Comparison of ENCODE assay signal across 10 cellular contexts in the genomic region with DNA sequence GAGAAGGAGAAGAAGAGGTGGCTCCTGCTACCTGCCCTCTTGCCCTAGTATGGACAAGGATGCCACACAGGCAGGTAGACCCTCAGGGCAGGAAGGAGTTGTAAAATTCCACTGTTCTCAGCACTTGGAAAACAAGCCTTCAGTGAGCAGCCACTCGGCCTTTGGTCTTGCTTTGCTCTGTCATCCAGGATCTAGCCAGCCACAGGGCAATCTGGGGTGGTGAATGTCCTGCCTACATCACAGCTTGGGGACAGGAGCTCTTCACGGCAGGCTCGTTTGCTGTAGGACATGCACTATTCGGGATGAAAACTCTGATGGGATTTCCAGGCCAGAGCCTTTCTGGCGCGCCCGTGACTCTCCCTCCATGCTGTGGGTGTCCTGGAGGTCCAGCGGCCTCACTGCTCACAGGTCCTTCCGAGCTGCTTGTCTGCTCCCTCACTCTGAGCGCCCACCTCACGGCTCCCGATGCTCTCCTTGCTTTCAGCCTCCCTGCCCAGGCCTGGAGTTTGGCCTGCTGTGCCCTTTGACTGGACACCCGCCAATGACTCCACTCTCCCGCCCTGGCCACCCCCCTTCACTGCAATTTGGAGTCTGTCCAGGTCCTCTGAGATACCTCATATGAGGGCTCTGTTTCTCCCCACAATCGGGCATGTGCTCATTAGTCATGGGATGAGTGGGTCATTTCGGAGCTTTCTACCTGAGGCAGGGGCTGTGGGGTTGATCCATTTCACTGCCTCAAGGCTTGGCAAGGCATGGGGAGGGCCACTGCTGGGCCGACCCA.
DNase-seq lines count a peak whose midpoint lies in the region; ATAC-seq, FAIRE-seq and TF ChIP-seq lines count a peak whose summit lies in the region.
"Had no signal": no experiment of that assay in that cellular context is flagged by ENCODE, and none has a peak within 500 bp of the region (broad histone marks: within the 10 kb centered on the region; RNA-seq: fewer than 3 reads in every experiment).

No MANE protein-coding gene starts in this region.

- peak; percentile 44 for ATAC-seq in omental fat pad (ENCODE audit: low FRiP score)

- no peak for FAIRE-seq in GM19239 (lab: Jason Lieb, UNC)

- TF ChIP-seq CTCF in omental fat pad (IDR thresholded peaks at IDR 0.05): no peak

- DNase-seq in ELR (ENCODE audit: low read depth): peak; percentile 32
- DNase-seq in RKO (ENCODE audit: low spot score): peak; percentile 21
- peak; percentile 5 for DNase-seq in fibroblast of peridontal ligament (ENCODE audit: extremely low read depth)
- DNase-seq in omental fat pad (ENCODE audit: low spot score): no peak
- no peak for DNase-seq in NK-92 (lab: John Stamatoyannopoulos, UW; ENCODE audit: unreplicated experiment)
- no peak for DNase-seq in NCI-H146 treated with DMSO at 0.1 percent for 48 hours (lab: John Stamatoyannopoulos, UW; ENCODE audit: unreplicated experiment)
- no peak for DNase-seq in GM19239 (ENCODE audit: insufficient read length, low spot score)
- DNase-seq in hippocampal formation (lab: John Stamatoyannopoulos, UW): no peak
- DNase-seq: activated CD4-positive, alpha-beta memory T cell treated with anti-CD3 and anti-CD28 coated beads for 36 hours; NCI-H526 treated with DMSO at 0.1 percent for 48 hours had no signal

Comparison
In these comparisons a context has a peak if more than half of its experiments do, and no peak if none do; other contexts are left out.
1. DNase-seq: peak in ELR (single experiment), RKO (single experiment) and fibroblast of peridontal ligament (single experiment); none in omental fat pad (single experiment), NK-92 (single experiment), NCI-H146 treated with DMSO at 0.1 percent for 48 hours (single experiment), GM19239 (single experiment) and hippocampal formation (0 of 2).